2 cellular contexts compared by ENCODE assay signal in the genomic region with DNA sequence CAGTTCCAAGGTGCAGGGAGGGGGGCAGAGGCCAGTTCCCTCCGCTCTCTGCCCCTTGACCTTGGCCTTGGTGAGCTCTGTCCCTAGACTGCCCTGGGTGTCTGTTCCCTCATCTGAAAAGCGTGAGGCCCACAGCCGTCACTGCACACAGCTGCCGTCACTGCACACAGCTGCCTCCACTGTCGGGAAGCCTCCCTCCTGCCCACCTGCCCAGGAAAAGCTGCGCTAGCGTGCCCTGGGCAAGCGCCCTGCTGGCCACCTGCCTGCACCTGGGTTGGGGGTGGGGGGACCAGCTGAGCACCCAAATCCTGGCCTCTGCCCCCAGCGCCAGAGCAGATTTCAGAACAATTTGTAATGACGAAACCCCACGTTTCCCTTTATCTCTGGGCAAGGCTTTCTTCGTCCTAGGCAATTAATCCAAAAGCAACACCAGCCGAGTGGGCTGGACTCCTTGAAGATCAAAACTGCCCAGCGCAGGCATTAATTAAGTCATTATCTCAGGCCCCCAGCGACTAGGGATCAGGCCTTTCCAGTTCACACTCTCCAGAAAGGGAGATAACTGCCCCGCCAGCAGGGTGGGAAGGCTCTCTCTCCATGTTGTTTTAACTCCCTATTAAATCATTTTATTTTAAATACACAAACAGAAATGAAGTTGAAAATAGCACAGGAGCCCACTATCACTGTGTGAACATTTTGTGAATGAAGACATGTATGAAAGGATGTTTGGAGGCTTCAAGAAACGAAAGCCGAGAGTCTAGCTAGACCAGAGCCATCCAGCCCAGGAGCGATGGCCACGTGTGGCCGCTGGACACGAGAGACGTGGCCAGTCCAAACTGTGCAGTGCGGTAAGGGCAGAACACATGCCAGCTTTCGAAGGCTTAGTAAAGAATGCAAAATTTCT.
TF ChIP-seq lines count a peak whose summit lies in the region.

No MANE protein-coding gene starts in this region.

TF ChIP-seq in IMR-90, 13 proteins besides CTCF, POLR2A, EP300 and RAD21:
- TF ChIP-seq MAFK (IDR thresholded peaks at IDR 0.05; ENCODE audit: low read depth, low read length), result no peak
- TF ChIP-seq RFX5 (IDR thresholded peaks at IDR 0.05; ENCODE audit: low read depth, low read length), result no peak
- TF ChIP-seq SMC3 (IDR thresholded peaks at IDR 0.05; ENCODE audit: low read depth, low read length), result no peak
- no peak for TF ChIP-seq NFE2L2 (IDR thresholded peaks at IDR 0.05; ENCODE audit: low read depth, low read length)
- TF ChIP-seq MAZ (IDR thresholded peaks at IDR 0.05; ENCODE audit: borderline replicate concordance, low read depth, low read length), result no peak
- no peak for TF ChIP-seq MXI1 (IDR thresholded peaks at IDR 0.05; ENCODE audit: borderline replicate concordance, low read depth, low read length)
- TF ChIP-seq, protein P1, sequence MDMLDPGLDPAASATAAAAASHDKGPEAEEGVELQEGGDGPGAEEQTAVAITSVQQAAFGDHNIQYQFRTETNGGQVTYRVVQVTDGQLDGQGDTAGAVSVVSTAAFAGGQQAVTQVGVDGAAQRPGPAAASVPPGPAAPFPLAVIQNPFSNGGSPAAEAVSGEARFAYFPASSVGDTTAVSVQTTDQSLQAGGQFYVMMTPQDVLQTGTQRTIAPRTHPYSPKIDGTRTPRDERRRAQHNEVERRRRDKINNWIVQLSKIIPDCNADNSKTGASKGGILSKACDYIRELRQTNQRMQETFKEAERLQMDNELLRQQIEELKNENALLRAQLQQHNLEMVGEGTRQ (IDR thresholded peaks at IDR 0.05; ENCODE audit: low read depth, low read length), result no peak
- TF ChIP-seq FOS (IDR thresholded peaks at IDR 0.05; ENCODE audit: low read depth, low read length), result no peak
- TF ChIP-seq CHD1 (IDR thresholded peaks at IDR 0.05; ENCODE audit: low read depth, low read length), result no peak
- TF ChIP-seq, protein P2, sequence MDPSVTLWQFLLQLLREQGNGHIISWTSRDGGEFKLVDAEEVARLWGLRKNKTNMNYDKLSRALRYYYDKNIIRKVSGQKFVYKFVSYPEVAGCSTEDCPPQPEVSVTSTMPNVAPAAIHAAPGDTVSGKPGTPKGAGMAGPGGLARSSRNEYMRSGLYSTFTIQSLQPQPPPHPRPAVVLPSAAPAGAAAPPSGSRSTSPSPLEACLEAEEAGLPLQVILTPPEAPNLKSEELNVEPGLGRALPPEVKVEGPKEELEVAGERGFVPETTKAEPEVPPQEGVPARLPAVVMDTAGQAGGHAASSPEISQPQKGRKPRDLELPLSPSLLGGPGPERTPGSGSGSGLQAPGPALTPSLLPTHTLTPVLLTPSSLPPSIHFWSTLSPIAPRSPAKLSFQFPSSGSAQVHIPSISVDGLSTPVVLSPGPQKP (IDR thresholded peaks at IDR 0.05; ENCODE audit: borderline replicate concordance, low read depth, low read length), result no peak
- TF ChIP-seq BHLHE40 (IDR thresholded peaks at IDR 0.05; ENCODE audit: low read depth, low read length), result no peak
- no peak for TF ChIP-seq RCOR1 (IDR thresholded peaks at IDR 0.05; ENCODE audit: insufficient replicate concordance, low read length)
- no peak for TF ChIP-seq CEBPB (IDR thresholded peaks at IDR 0.05; ENCODE audit: low read depth, low read length)

TF ChIP-seq in K562, 482 proteins besides CTCF, POLR2A, EP300 and RAD21 (continues in another document):
- TF ChIP-seq PKNOX1 (IDR thresholded peaks at IDR 0.05) (no peak), KLF10 (CRISPR knock-in tag; IDR thresholded peaks at IDR 0.05) (no peak), ZFX (CRISPR knock-in tag; IDR thresholded peaks at IDR 0.05) (peak; percentile 24; the same call in 1 of the 2 replicates), ARID3B (CRISPR knock-in tag; IDR thresholded peaks at IDR 0.05; ENCODE audit: borderline replicate concordance) (no peak), ZC3H11A (IDR thresholded peaks at IDR 0.05; ENCODE audit: low read depth, low read length) (no peak), CBFA2T2 (conservative IDR thresholded peaks at IDR 0.05) (peak; percentile 83), ETV6 (IDR thresholded peaks at IDR 0.05; ENCODE audit: borderline replicate concordance in 1 of 2, low read depth in 2 of 2, low read length in 1 of 2) (no peak), ETV6 (CRISPR knock-in tag; IDR thresholded peaks at IDR 0.05; ENCODE audit: borderline replicate concordance) (no peak), MBD1 (CRISPR knock-in tag; IDR thresholded peaks at IDR 0.05) (no peak), POLR2AphosphoS5 (IDR thresholded peaks at IDR 0.05; ENCODE audit: control insufficient read depth, insufficient read depth, low read depth, low read length) (peak; percentile 67; the same call in 1 of the 2 replicates), CREB3L1 (IDR thresholded peaks at IDR 0.05; ENCODE audit: borderline replicate concordance, low read depth) (no peak), HOXB6 (CRISPR knock-in tag; IDR thresholded peaks at IDR 0.05; ENCODE audit: borderline replicate concordance) (no peak), NELFE (IDR thresholded peaks at IDR 0.05; ENCODE audit: insufficient read depth, insufficient read length) (no peak), TBL1XR1 (IDR thresholded peaks at IDR 0.05; ENCODE audit: low read length in 2 of 2) (0 out of 4 replicates have a peak, but pooled peaks of 1 of the 2 experiments have one; percentile 18)
- TF ChIP-seq, protein P3, sequence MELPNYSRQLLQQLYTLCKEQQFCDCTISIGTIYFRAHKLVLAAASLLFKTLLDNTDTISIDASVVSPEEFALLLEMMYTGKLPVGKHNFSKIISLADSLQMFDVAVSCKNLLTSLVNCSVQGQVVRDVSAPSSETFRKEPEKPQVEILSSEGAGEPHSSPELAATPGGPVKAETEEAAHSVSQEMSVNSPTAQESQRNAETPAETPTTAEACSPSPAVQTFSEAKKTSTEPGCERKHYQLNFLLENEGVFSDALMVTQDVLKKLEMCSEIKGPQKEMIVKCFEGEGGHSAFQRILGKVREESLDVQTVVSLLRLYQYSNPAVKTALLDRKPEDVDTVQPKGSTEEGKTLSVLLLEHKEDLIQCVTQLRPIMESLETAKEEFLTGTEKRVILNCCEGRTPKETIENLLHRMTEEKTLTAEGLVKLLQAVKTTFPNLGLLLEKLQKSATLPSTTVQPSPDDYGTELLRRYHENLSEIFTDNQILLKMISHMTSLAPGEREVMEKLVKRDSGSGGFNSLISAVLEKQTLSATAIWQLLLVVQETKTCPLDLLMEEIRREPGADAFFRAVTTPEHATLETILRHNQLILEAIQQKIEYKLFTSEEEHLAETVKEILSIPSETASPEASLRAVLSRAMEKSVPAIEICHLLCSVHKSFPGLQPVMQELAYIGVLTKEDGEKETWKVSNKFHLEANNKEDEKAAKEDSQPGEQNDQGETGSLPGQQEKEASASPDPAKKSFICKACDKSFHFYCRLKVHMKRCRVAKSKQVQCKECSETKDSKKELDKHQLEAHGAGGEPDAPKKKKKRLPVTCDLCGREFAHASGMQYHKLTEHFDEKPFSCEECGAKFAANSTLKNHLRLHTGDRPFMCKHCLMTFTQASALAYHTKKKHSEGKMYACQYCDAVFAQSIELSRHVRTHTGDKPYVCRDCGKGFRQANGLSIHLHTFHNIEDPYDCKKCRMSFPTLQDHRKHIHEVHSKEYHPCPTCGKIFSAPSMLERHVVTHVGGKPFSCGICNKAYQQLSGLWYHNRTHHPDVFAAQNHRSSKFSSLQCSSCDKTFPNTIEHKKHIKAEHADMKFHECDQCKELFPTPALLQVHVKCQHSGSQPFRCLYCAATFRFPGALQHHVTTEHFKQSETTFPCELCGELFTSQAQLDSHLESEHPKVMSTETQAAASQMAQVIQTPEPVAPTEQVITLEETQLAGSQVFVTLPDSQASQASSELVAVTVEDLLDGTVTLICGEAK (IDR thresholded peaks at IDR 0.05), result no peak
- TF ChIP-seq, protein P3 (CRISPR knock-in tag; IDR thresholded peaks at IDR 0.05), result no peak
